ENCODE assay signal across 1 cellular context in genomic region chr19:44345969-44346368, GRCh38.
TF ChIP-seq lines count a peak whose summit lies in the region.

No MANE protein-coding gene starts in this region.

TF ChIP-seq in GM23338, 12 proteins besides CTCF, POLR2A, EP300 and RAD21 (continued from another document):
- no peak for TF ChIP-seq REST (IDR thresholded peaks at IDR 0.05; ENCODE audit: unreplicated experiment)
TF ChIP-seq in GM23338: peak in this region for 0.
